Comparison of ENCODE assay signal across 1 cellular context in genomic region chr3:171871392-171872274, GRCh38.
A peak's percentile ranks its signal among the peaks of the same experiment; 100 is the strongest.
TF ChIP-seq lines count a peak whose summit lies in the region.

No MANE protein-coding gene starts in this region.

TF ChIP-seq in K562, 482 proteins besides CTCF, POLR2A, EP300 and RAD21 (continued from another document):
- no peak for TF ChIP-seq ZBTB26 (CRISPR knock-in tag; IDR thresholded peaks at IDR 0.05)
- no peak for TF ChIP-seq CEBPB (tag; IDR thresholded peaks at IDR 0.05)
- no peak for TF ChIP-seq FOXJ3 (CRISPR knock-in tag; IDR thresholded peaks at IDR 0.05)
- TF ChIP-seq MEIS2 (IDR thresholded peaks at IDR 0.05; ENCODE audit: partially characterized antibody), result peak; percentile 74
- TF ChIP-seq FOXM1 (IDR thresholded peaks at IDR 0.05; ENCODE audit: low read depth), result peak; percentile 92
- TF ChIP-seq FOXM1 (CRISPR knock-in tag; IDR thresholded peaks at IDR 0.05; ENCODE audit: low read depth), result no peak
- TF ChIP-seq RUNX1 (IDR thresholded peaks at IDR 0.05; ENCODE audit: low read depth), result no peak
- 0 out of 2 replicates have a peak, but pooled peaks have one; percentile 64 for TF ChIP-seq ZNF589 (CRISPR knock-in tag; IDR thresholded peaks at IDR 0.05; ENCODE audit: low read depth)
- TF ChIP-seq CREB5 (CRISPR knock-in tag; IDR thresholded peaks at IDR 0.05), result no peak
- no peak for TF ChIP-seq NR2C2 (CRISPR knock-in tag; IDR thresholded peaks at IDR 0.05)
- TF ChIP-seq NR2C2 (tag; IDR thresholded peaks at IDR 0.05), result peak; percentile 89
- peak; percentile 59; the same call in 1 of the 2 replicates for TF ChIP-seq TCF7 (IDR thresholded peaks at IDR 0.05; ENCODE audit: borderline replicate concordance)
- no peak for TF ChIP-seq ZKSCAN3 (CRISPR knock-in tag; IDR thresholded peaks at IDR 0.05)
- TF ChIP-seq, protein P1, sequence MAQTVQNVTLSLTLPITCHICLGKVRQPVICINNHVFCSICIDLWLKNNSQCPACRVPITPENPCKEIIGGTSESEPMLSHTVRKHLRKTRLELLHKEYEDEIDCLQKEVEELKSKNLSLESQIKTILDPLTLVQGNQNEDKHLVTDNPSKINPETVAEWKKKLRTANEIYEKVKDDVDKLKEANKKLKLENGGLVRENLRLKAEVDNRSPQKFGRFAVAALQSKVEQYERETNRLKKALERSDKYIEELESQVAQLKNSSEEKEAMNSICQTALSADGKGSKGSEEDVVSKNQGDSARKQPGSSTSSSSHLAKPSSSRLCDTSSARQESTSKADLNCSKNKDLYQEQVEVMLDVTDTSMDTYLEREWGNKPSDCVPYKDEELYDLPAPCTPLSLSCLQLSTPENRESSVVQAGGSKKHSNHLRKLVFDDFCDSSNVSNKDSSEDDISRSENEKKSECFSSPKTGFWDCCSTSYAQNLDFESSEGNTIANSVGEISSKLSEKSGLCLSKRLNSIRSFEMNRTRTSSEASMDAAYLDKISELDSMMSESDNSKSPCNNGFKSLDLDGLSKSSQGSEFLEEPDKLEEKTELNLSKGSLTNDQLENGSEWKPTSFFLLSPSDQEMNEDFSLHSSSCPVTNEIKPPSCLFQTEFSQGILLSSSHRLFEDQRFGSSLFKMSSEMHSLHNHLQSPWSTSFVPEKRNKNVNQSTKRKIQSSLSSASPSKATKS (CRISPR knock-in tag; IDR thresholded peaks at IDR 0.05), result no peak
- no peak for TF ChIP-seq SRSF1 (IDR thresholded peaks at IDR 0.05; ENCODE audit: low read depth, low read length)
- TF ChIP-seq ZFX (CRISPR knock-in tag; IDR thresholded peaks at IDR 0.05), result no peak
- TF ChIP-seq ZNF165 (CRISPR knock-in tag; IDR thresholded peaks at IDR 0.05; ENCODE audit: borderline replicate concordance), result no peak
- TF ChIP-seq, protein P2, sequence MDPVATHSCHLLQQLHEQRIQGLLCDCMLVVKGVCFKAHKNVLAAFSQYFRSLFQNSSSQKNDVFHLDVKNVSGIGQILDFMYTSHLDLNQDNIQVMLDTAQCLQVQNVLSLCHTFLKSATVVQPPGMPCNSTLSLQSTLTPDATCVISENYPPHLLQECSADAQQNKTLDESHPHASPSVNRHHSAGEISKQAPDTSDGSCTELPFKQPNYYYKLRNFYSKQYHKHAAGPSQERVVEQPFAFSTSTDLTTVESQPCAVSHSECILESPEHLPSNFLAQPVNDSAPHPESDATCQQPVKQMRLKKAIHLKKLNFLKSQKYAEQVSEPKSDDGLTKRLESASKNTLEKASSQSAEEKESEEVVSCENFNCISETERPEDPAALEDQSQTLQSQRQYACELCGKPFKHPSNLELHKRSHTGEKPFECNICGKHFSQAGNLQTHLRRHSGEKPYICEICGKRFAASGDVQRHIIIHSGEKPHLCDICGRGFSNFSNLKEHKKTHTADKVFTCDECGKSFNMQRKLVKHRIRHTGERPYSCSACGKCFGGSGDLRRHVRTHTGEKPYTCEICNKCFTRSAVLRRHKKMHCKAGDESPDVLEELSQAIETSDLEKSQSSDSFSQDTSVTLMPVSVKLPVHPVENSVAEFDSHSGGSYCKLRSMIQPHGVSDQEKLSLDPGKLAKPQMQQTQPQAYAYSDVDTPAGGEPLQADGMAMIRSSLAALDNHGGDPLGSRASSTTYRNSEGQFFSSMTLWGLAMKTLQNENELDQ (CRISPR knock-in tag; IDR thresholded peaks at IDR 0.05; ENCODE audit: borderline replicate concordance), result no peak
- no peak for TF ChIP-seq HSF4 (CRISPR knock-in tag; IDR thresholded peaks at IDR 0.05; ENCODE audit: borderline replicate concordance)
- TF ChIP-seq KAT2B (IDR thresholded peaks at IDR 0.05; ENCODE audit: low read depth, low read length), result no peak
- TF ChIP-seq XRCC4 (IDR thresholded peaks at IDR 0.05; ENCODE audit: extremely low read depth, insufficient read depth, insufficient read length), result no peak
- no peak for TF ChIP-seq SMARCA5 (IDR thresholded peaks at IDR 0.05)
- peak; percentile 22 for TF ChIP-seq SMARCB1 (IDR thresholded peaks at IDR 0.05; ENCODE audit: insufficient read length, low read depth)
- no peak for TF ChIP-seq KDM2B (CRISPR knock-in tag; IDR thresholded peaks at IDR 0.05)
- 0 out of 2 replicates have a peak, but pooled peaks have one; percentile 8 for TF ChIP-seq NFIC (IDR thresholded peaks at IDR 0.05)
- TF ChIP-seq, protein P3, sequence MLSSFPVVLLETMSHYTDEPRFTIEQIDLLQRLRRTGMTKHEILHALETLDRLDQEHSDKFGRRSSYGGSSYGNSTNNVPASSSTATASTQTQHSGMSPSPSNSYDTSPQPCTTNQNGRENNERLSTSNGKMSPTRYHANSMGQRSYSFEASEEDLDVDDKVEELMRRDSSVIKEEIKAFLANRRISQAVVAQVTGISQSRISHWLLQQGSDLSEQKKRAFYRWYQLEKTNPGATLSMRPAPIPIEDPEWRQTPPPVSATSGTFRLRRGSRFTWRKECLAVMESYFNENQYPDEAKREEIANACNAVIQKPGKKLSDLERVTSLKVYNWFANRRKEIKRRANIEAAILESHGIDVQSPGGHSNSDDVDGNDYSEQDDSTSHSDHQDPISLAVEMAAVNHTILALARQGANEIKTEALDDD (IDR thresholded peaks at IDR 0.05), result peak; percentile 70
- no peak for TF ChIP-seq NR0B1 (IDR thresholded peaks at IDR 0.05; ENCODE audit: partially characterized antibody)
- no peak for TF ChIP-seq MIER1 (IDR thresholded peaks at IDR 0.05; ENCODE audit: low read depth)
- TF ChIP-seq EHMT2 (IDR thresholded peaks at IDR 0.05), result no peak
- no peak for TF ChIP-seq UBTF (IDR thresholded peaks at IDR 0.05; ENCODE audit: borderline replicate concordance in 1 of 2, low read depth in 2 of 2, low read length in 2 of 2)
- TF ChIP-seq HDAC1 (IDR thresholded peaks at IDR 0.05), result no peak
- no peak for TF ChIP-seq OTX1 (CRISPR knock-in tag; IDR thresholded peaks at IDR 0.05)
- no peak for TF ChIP-seq SAFB (IDR thresholded peaks at IDR 0.05; ENCODE audit: borderline replicate concordance, low read depth, low read length)
- TF ChIP-seq ZSCAN29 (IDR thresholded peaks at IDR 0.05), result no peak
- no peak for TF ChIP-seq PURB (CRISPR knock-in tag; IDR thresholded peaks at IDR 0.05; ENCODE audit: low read depth)
- no peak for TF ChIP-seq CEBPG (CRISPR knock-in tag; IDR thresholded peaks at IDR 0.05)
- no peak for TF ChIP-seq CEBPG (tag; conservative IDR thresholded peaks at IDR 0.05 in 1 of 2, IDR thresholded peaks at IDR 0.05 in 1 of 2)
- no peak for TF ChIP-seq PTRF (tag; IDR thresholded peaks at IDR 0.05)
- 0 out of 2 replicates have a peak, but pooled peaks have one; percentile 34 for TF ChIP-seq ZNF3 (CRISPR knock-in tag; IDR thresholded peaks at IDR 0.05)
- no peak for TF ChIP-seq PHF21A (IDR thresholded peaks at IDR 0.05; ENCODE audit: borderline replicate concordance, low read depth)
- no peak for TF ChIP-seq ZNF124 (CRISPR knock-in tag; IDR thresholded peaks at IDR 0.05)
- TF ChIP-seq ZNF354B (CRISPR knock-in tag; IDR thresholded peaks at IDR 0.05), result no peak
- TF ChIP-seq RREB1 (CRISPR knock-in tag; IDR thresholded peaks at IDR 0.05), result no peak
- no peak for TF ChIP-seq YBX1 (IDR thresholded peaks at IDR 0.05)
- TF ChIP-seq MYBL2 (IDR thresholded peaks at IDR 0.05; ENCODE audit: low read depth), result peak; percentile 93
- no peak for TF ChIP-seq MYBL2 (CRISPR knock-in tag; IDR thresholded peaks at IDR 0.05; ENCODE audit: borderline replicate concordance)
TF ChIP-seq in K562: peak in this region for 62.
